In the genomic region with DNA sequence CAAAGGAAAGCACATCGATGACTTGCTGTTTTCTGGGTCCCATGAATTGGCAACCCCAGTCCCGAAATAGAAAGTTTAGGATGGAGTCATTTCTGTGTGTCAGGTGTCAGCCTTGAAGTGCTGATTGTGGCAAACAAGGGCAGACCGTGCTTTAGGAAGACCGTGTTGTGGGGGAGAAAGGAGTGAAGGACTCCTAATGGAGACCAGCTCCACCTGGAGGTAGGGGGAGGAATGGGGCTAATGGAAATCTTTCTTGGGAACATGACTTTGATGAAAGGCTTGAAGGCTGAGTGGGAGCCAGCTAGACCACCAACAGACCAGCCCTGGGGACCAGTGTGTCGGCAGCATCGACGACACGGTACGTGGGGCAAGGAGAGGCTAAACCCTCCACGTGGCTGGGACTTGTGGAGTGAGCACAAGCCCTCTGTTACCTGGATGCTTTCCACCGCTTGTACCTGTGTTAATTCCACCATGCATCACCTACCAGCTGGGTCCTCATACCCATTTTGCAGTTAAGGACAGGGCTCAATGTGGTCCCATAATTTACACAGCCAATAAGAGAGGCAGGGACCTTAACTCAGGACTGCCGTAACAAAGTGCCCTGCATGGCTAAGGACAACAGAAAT, we compare ENCODE assay signal across 1 cellular context.
TF ChIP-seq lines count a peak whose summit lies in the region.

No MANE protein-coding gene starts in this region.

TF ChIP-seq in HepG2, 621 proteins besides CTCF, POLR2A, EP300 and RAD21 (continued from another document and continues in another):
- TF ChIP-seq ZNF318 (CRISPR knock-in tag; IDR thresholded peaks at IDR 0.05): 0 out of 2 replicates have a peak, but pooled peaks have one; percentile 21
- TF ChIP-seq, protein P1, sequence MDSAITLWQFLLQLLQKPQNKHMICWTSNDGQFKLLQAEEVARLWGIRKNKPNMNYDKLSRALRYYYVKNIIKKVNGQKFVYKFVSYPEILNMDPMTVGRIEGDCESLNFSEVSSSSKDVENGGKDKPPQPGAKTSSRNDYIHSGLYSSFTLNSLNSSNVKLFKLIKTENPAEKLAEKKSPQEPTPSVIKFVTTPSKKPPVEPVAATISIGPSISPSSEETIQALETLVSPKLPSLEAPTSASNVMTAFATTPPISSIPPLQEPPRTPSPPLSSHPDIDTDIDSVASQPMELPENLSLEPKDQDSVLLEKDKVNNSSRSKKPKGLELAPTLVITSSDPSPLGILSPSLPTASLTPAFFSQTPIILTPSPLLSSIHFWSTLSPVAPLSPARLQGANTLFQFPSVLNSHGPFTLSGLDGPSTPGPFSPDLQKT (CRISPR knock-in tag; IDR thresholded peaks at IDR 0.05; ENCODE audit: borderline replicate concordance): no peak
- no peak for TF ChIP-seq ZBTB1 (CRISPR knock-in tag; IDR thresholded peaks at IDR 0.05; ENCODE audit: borderline replicate concordance)
- TF ChIP-seq ZFP90 (CRISPR knock-in tag; IDR thresholded peaks at IDR 0.05; ENCODE audit: borderline replicate concordance): no peak
- no peak for TF ChIP-seq ZBTB49 (CRISPR knock-in tag; IDR thresholded peaks at IDR 0.05; ENCODE audit: borderline replicate concordance)
- TF ChIP-seq MBD4 (IDR thresholded peaks at IDR 0.05; ENCODE audit: borderline replicate concordance, low read length): 0 out of 2 replicates have a peak, but pooled peaks have one; percentile 11
- no peak for TF ChIP-seq AGO1 (IDR thresholded peaks at IDR 0.05; ENCODE audit: low read depth, low read length, poor library complexity, severe bottlenecking)
- TF ChIP-seq ZNF256 (CRISPR knock-in tag; conservative IDR thresholded peaks at IDR 0.05): no peak
- no peak for TF ChIP-seq RNF2 (conservative IDR thresholded peaks at IDR 0.05; ENCODE audit: low read depth)
- TF ChIP-seq ZBTB10 (CRISPR knock-in tag; IDR thresholded peaks at IDR 0.05; ENCODE audit: borderline replicate concordance): no peak
- TF ChIP-seq HNRNPL (IDR thresholded peaks at IDR 0.05; ENCODE audit: low read depth, low read length): no peak
- no peak for TF ChIP-seq ZNF24 (IDR thresholded peaks at IDR 0.05)
- peak; percentile 38; the same call in 1 of the 2 replicates for TF ChIP-seq JUN (CRISPR knock-in tag; IDR thresholded peaks at IDR 0.05)
- no peak for TF ChIP-seq ZNF749 (CRISPR knock-in tag; IDR thresholded peaks at IDR 0.05; ENCODE audit: borderline replicate concordance)
- no peak for TF ChIP-seq FOXP1 (IDR thresholded peaks at IDR 0.05)
- no peak for TF ChIP-seq FOXP1 (CRISPR knock-in tag; IDR thresholded peaks at IDR 0.05)
- TF ChIP-seq MIER2 (CRISPR knock-in tag; IDR thresholded peaks at IDR 0.05): peak; percentile 35; the same call in 1 of the 2 replicates
- no peak for TF ChIP-seq HMG20B (CRISPR knock-in tag; conservative IDR thresholded peaks at IDR 0.05)
- peak; percentile 99 for TF ChIP-seq RBM22 (optimal IDR thresholded peaks at IDR 0.05; ENCODE audit: low read length)
- TF ChIP-seq, protein P2, sequence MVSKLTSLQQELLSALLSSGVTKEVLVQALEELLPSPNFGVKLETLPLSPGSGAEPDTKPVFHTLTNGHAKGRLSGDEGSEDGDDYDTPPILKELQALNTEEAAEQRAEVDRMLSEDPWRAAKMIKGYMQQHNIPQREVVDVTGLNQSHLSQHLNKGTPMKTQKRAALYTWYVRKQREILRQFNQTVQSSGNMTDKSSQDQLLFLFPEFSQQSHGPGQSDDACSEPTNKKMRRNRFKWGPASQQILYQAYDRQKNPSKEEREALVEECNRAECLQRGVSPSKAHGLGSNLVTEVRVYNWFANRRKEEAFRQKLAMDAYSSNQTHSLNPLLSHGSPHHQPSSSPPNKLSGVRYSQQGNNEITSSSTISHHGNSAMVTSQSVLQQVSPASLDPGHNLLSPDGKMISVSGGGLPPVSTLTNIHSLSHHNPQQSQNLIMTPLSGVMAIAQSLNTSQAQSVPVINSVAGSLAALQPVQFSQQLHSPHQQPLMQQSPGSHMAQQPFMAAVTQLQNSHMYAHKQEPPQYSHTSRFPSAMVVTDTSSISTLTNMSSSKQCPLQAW (CRISPR knock-in tag; IDR thresholded peaks at IDR 0.05): no peak
- no peak for TF ChIP-seq HOXA7 (CRISPR knock-in tag; IDR thresholded peaks at IDR 0.05)
- no peak for TF ChIP-seq RNF219 (CRISPR knock-in tag; IDR thresholded peaks at IDR 0.05)
- TF ChIP-seq ZNF143 (CRISPR knock-in tag; IDR thresholded peaks at IDR 0.05): no peak; the same call in 1 of the 2 replicates
- TF ChIP-seq PAF1 (CRISPR knock-in tag; IDR thresholded peaks at IDR 0.05): no peak; the same call in none of the 2 replicates
- TF ChIP-seq ZNF10 (CRISPR knock-in tag; IDR thresholded peaks at IDR 0.05; ENCODE audit: borderline replicate concordance, low read depth): no peak
- TF ChIP-seq ATF7 (IDR thresholded peaks at IDR 0.05): no peak
- no peak for TF ChIP-seq ATF7 (CRISPR knock-in tag; IDR thresholded peaks at IDR 0.05)
- no peak for TF ChIP-seq POGK (CRISPR knock-in tag; conservative IDR thresholded peaks at IDR 0.05)
